ENCODE assay signal across 8 cellular contexts in genomic region chr15:52481915-52482314, GRCh38. TPM values are rescaled to one million over a fixed set of nuclear protein-coding genes. Genes with fewer than 3 reads are reported as not detected.
DNase-seq lines count a peak whose midpoint lies in the region; ATAC-seq and TF ChIP-seq lines count a peak whose summit lies in the region.

No MANE protein-coding gene starts in this region.

- peaks cover 9% of the 10 kb centered on the region for H3K9me3 Mint-ChIP-seq in activated CD4-positive, alpha-beta T cell treated with anti-CD3 and anti-CD28 coated beads, Interleukin-2, amount 10 ng/mL, durations not matched to agents 7 days and 5 days

- peak overlapping the region; percentile 87 for H3K27ac Mint-ChIP-seq in activated CD4-positive, alpha-beta T cell treated with anti-CD3 and anti-CD28 coated beads, Interleukin-2, amount 10 ng/mL, durations not matched to agents 7 days and 5 days

- H3K9me3 ChIP-seq in thymus (ENCODE audit: control insufficient read depth) (no peaks in the 10 kb centered on the region), uterus (no peaks in the 10 kb centered on the region)

- POLR2A ChIA-PET in activated CD4-positive, alpha-beta T cell treated with anti-CD3 and anti-CD28 coated beads, Interleukin-2, amount 10 ng/mL, durations not matched to agents 7 days and 5 days (lab: Charles Lee), result no interaction called here

- H3K4me3 Mint-ChIP-seq in activated CD4-positive, alpha-beta T cell treated with anti-CD3 and anti-CD28 coated beads, Interleukin-2, amount 10 ng/mL, durations not matched to agents 7 days and 5 days, result peak overlapping the region; percentile 44

- H3K4me1 ChIP-seq in thymus (ENCODE audit: control insufficient read depth, insufficient read depth, low read length), result peaks cover 25% of the 10 kb centered on the region
- no peaks in the 10 kb centered on the region for H3K4me1 ChIP-seq in uterus

- no peaks in the 10 kb centered on the region for H3K27me3 Mint-ChIP-seq in activated CD4-positive, alpha-beta T cell treated with anti-CD3 and anti-CD28 coated beads, Interleukin-2, amount 10 ng/mL, durations not matched to agents 7 days and 5 days

- no peak for TF ChIP-seq CTCF in HL-60 (IDR thresholded peaks at IDR 0.05; ENCODE audit: insufficient read depth, low read length)
- TF ChIP-seq CTCF in uterus (IDR thresholded peaks at IDR 0.05), result no peak

- no peak for TF ChIP-seq POLR2A in uterus (IDR thresholded peaks at IDR 0.05)

- peaks cover 67% of the 10 kb centered on the region for H3K4me1 Mint-ChIP-seq in activated CD4-positive, alpha-beta T cell treated with anti-CD3 and anti-CD28 coated beads, Interleukin-2, amount 10 ng/mL, durations not matched to agents 7 days and 5 days

- DNase-seq in GF-D8 (lab: John Stamatoyannopoulos, UW), result peak; percentile 60
- DNase-seq in HL-60 (ENCODE audit: low read depth in 1 of 2, low spot score in 1 of 2), result peak; percentile 45 to 84
- peak; percentile 80 for DNase-seq in activated CD4-positive, alpha-beta T cell treated with anti-CD3 and anti-CD28 coated beads, Interleukin-2, amount 10 ng/mL, durations not matched to agents 7 days and 5 days
- DNase-seq in glomerular visceral epithelial cell (ENCODE audit: extremely low spot score), result peak; percentile 77
- no peak for DNase-seq in hippocampal formation (lab: John Stamatoyannopoulos, UW)
- no peak for DNase-seq in uterus

- H3K36me3 ChIP-seq in thymus (ENCODE audit: control insufficient read depth, insufficient read depth) (no peaks in the 10 kb centered on the region), uterus (no peaks in the 10 kb centered on the region)

- WGBS in thymus, result 4% methylated on average over 3 of the region's 3 CpGs

- peaks cover 25% of the 10 kb centered on the region for H3K36me3 Mint-ChIP-seq in activated CD4-positive, alpha-beta T cell treated with anti-CD3 and anti-CD28 coated beads, Interleukin-2, amount 10 ng/mL, durations not matched to agents 7 days and 5 days (ENCODE audit: low read depth)

- CTCF ChIA-PET in activated CD4-positive, alpha-beta T cell treated with anti-CD3 and anti-CD28 coated beads, Interleukin-2, amount 10 ng/mL, durations not matched to agents 7 days and 5 days (lab: Charles Lee), result interaction anchor here (0.7 to 1.9 kb wide), 4 partner anchors 10 to 91 kb away, joined by 3 to 5 read pairs (median 4); no protein-coding TSS in a partner anchor

- H3K4me3 ChIP-seq in HL-60 (replicated peaks; ENCODE audit: insufficient read depth, low read length) (no peak overlapping the region), thymus (ENCODE audit: low read length) (peak overlapping the region; percentile 23), uterus (no peak overlapping the region)

- intact Hi-C loops in uterus (cut with DNase I; ENCODE audit: low total_unique reads), result no loop called here

- H3K27me3 ChIP-seq in HL-60 (ENCODE audit: insufficient read depth, poor library complexity, severe bottlenecking) (no peaks in the 10 kb centered on the region), thymus (ENCODE audit: control insufficient read depth, insufficient read depth) (no peaks in the 10 kb centered on the region), uterus (no peaks in the 10 kb centered on the region)

- H3K27ac ChIP-seq in HL-60 (replicated peaks) (peak overlapping the region; percentile 44), thymus (ENCODE audit: low read depth) (peak overlapping the region; percentile 15), uterus (no peak overlapping the region)

- ATAC-seq in GM21381 (IDR thresholded peaks at IDR 0.05; ENCODE audit: unreplicated experiment), result peak; percentile 98

RNA-seq across cellular contexts. Expression of gene MYO5A, which starts 46.8 kb away (rescaled TPM):
- 10 to 100 TPM; 34.0 to 34.5 TPM for total RNA-seq in activated CD4-positive, alpha-beta T cell treated with anti-CD3 and anti-CD28 coated beads, Interleukin-2, amount 10 ng/mL, durations not matched to agents 7 days and 5 days
- 8.7 TPM for polyA plus RNA-seq in thymus
- total RNA-seq in uterus, result 10 to 100 TPM; 10.3 to 26.0 (median 22.7) TPM

Comparison
In these comparisons a context has a peak if more than half of its experiments do, and no peak if none do; other contexts are left out.
1. DNase-seq: peak in GF-D8 (single experiment), HL-60 (2 of 2), activated CD4-positive, alpha-beta T cell treated with anti-CD3 and anti-CD28 coated beads, Interleukin-2, amount 10 ng/mL, durations not matched to agents 7 days and 5 days (single experiment) and glomerular visceral epithelial cell (single experiment); none in hippocampal formation (0 of 2) and uterus (0 of 2).
2. H3K27ac ChIP-seq: peak in HL-60 (single experiment) and thymus (single experiment); none in uterus (0 of 2).